12 cellular contexts compared by ENCODE assay signal in the genomic region with DNA sequence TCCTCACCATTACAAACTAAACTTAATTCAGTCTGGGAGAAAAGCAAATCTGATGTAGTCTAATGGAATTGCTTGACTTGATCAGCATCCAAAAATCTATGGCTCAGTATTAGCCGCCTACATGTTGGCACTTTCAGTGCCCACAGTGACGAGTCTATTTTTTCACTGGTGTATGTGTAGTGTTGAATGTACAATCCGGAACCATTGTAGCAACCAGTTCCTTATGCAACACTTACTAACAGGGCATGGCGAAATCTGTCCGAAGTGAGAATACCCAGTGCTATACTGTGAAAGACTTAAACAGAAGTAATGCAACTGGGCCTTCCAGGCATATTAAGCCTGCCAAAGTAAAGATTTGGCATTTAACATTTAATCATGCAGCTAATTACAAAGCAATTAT.
"Had no signal": no experiment of that assay in that cellular context is flagged by ENCODE, and none has a peak within 500 bp of the region (broad histone marks: within the 10 kb centered on the region; RNA-seq: fewer than 3 reads in every experiment).

No MANE protein-coding gene starts in this region.

- H3K4me1 ChIP-seq: right atrium auricular region, transverse colon had no signal

- H3K27me3 Mint-ChIP-seq: activated naive CD4-positive, alpha-beta T cell treated with anti-CD3 and anti-CD28 coated beads, Interleukin-2, amount 50 U/mL, for 24 hours; effector memory CD8-positive, alpha-beta T cell; stimulated activated memory B cell treated with anti-CD40 and anti-IgM and Interleukin-4, amounts not matched to agents 10 μg/mL and 1 μg/mL and 100 μg/mL, for 72 hours had no signal

- H3K4me1 Mint-ChIP-seq: activated naive CD4-positive, alpha-beta T cell treated with anti-CD3 and anti-CD28 coated beads, Interleukin-2, amount 50 U/mL, for 24 hours; stimulated activated memory B cell treated with anti-CD40 and anti-IgM and Interleukin-4, amounts not matched to agents 10 μg/mL and 1 μg/mL and 100 μg/mL, for 72 hours had no signal

- H3K27ac ChIP-seq: brain microvascular endothelial cell, right atrium auricular region, transverse colon had no signal

- H3K36me3 ChIP-seq: brain microvascular endothelial cell, right atrium auricular region, transverse colon had no signal

- H3K27me3 ChIP-seq: brain microvascular endothelial cell, right atrium auricular region, transverse colon had no signal

- H3K9me3 ChIP-seq: right atrium auricular region, transverse colon had no signal

- FAIRE-seq: kidney, small intestine, TTC549 had no signal

- DNase-seq: activated T-cell treated with anti-CD3 and anti-CD28 coated beads, Interleukin-2, amount 50 U/mL, for 1 hour; amniotic stem cell; brain microvascular endothelial cell; effector memory CD8-positive, alpha-beta T cell; kidney; small intestine; transverse colon had no signal

- ATAC-seq: effector memory CD8-positive, alpha-beta T cell; stimulated activated memory B cell treated with anti-CD40 and anti-IgM and Interleukin-4, amounts not matched to agents 10 μg/mL and 1 μg/mL and 100 μg/mL, for 72 hours had no signal

- H3K4me3 ChIP-seq: right atrium auricular region, transverse colon had no signal

- H3K4me3 Mint-ChIP-seq: activated naive CD4-positive, alpha-beta T cell treated with anti-CD3 and anti-CD28 coated beads, Interleukin-2, amount 50 U/mL, for 24 hours; effector memory CD8-positive, alpha-beta T cell; stimulated activated memory B cell treated with anti-CD40 and anti-IgM and Interleukin-4, amounts not matched to agents 10 μg/mL and 1 μg/mL and 100 μg/mL, for 72 hours; T-helper 1 cell treated with Interleukin-12 subunit alpha and Interleukin-12 subunit beta and Interleukin-4 antibody, amounts not matched to agents 30 μg/mL and 1 μg/mL, for 36 hours had no signal

- H3K27ac Mint-ChIP-seq: activated naive CD4-positive, alpha-beta T cell treated with anti-CD3 and anti-CD28 coated beads, Interleukin-2, amount 50 U/mL, for 24 hours; effector memory CD8-positive, alpha-beta T cell; stimulated activated memory B cell treated with anti-CD40 and anti-IgM and Interleukin-4, amounts not matched to agents 10 μg/mL and 1 μg/mL and 100 μg/mL, for 72 hours; T-helper 1 cell treated with Interleukin-12 subunit alpha and Interleukin-12 subunit beta and Interleukin-4 antibody, amounts not matched to agents 30 μg/mL and 1 μg/mL, for 36 hours had no signal

- H3K9me3 Mint-ChIP-seq: activated naive CD4-positive, alpha-beta T cell treated with anti-CD3 and anti-CD28 coated beads, Interleukin-2, amount 50 U/mL, for 24 hours; effector memory CD8-positive, alpha-beta T cell; stimulated activated memory B cell treated with anti-CD40 and anti-IgM and Interleukin-4, amounts not matched to agents 10 μg/mL and 1 μg/mL and 100 μg/mL, for 72 hours; T-helper 1 cell treated with Interleukin-12 subunit alpha and Interleukin-12 subunit beta and Interleukin-4 antibody, amounts not matched to agents 30 μg/mL and 1 μg/mL, for 36 hours had no signal
